ENCODE assay signal across 1 cellular context in the genomic region with DNA sequence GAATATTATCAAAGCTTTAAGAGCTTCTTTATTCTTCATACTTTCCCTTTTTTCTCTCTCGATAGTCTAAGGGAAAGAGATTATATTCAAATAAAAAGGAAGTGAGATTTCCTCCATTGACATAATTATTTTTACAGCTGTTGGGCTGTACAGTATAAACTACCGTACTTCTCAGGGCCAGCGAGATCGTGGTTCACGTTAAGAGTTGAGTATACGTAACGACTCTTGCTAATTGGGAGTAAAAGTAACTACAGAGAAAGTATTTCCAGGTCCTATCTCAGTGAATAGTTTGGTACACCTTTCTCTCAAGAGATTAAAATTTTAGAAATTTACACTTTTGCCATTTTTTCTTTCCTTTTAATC.
TF ChIP-seq lines count a peak whose summit lies in the region.

No MANE protein-coding gene starts in this region.

TF ChIP-seq in GM12878, 131 proteins besides CTCF, POLR2A, EP300 and RAD21:
- peak; percentile 84 for TF ChIP-seq SPI1 (IDR thresholded peaks at IDR 0.05; ENCODE audit: borderline replicate concordance, insufficient read depth, low read depth, low read length)
- TF ChIP-seq NFXL1 (IDR thresholded peaks at IDR 0.05; ENCODE audit: borderline replicate concordance), result no peak
- TF ChIP-seq TCF7 (IDR thresholded peaks at IDR 0.05; ENCODE audit: borderline replicate concordance), result no peak
- peak; percentile 49; the same call in 1 of the 2 replicates for TF ChIP-seq TCF12 (IDR thresholded peaks at IDR 0.05; ENCODE audit: low read depth, low read length)
- 0 out of 2 replicates have a peak, but pooled peaks have one; percentile 18 for TF ChIP-seq FOXM1 (IDR thresholded peaks at IDR 0.05; ENCODE audit: low read depth, low read length)
- no peak for TF ChIP-seq EED (IDR thresholded peaks at IDR 0.05; ENCODE audit: low read depth)
- TF ChIP-seq, protein P1, sequence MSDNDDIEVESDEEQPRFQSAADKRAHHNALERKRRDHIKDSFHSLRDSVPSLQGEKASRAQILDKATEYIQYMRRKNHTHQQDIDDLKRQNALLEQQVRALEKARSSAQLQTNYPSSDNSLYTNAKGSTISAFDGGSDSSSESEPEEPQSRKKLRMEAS (IDR thresholded peaks at IDR 0.05; ENCODE audit: low read depth, low read length), result no peak
- peak; percentile 12 for TF ChIP-seq MEF2B (IDR thresholded peaks at IDR 0.05; ENCODE audit: partially characterized antibody, poor library complexity, severe bottlenecking)
- TF ChIP-seq, protein P2, sequence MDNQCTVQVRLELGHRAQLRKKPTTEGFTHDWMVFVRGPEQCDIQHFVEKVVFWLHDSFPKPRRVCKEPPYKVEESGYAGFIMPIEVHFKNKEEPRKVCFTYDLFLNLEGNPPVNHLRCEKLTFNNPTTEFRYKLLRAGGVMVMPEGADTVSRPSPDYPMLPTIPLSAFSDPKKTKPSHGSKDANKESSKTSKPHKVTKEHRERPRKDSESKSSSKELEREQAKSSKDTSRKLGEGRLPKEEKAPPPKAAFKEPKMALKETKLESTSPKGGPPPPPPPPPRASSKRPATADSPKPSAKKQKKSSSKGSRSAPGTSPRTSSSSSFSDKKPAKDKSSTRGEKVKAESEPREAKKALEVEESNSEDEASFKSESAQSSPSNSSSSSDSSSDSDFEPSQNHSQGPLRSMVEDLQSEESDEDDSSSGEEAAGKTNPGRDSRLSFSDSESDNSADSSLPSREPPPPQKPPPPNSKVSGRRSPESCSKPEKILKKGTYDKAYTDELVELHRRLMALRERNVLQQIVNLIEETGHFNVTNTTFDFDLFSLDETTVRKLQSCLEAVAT (IDR thresholded peaks at IDR 0.05), result peak; percentile 24; the same call in 1 of the 2 replicates
- no peak for TF ChIP-seq ZZZ3 (IDR thresholded peaks at IDR 0.05; ENCODE audit: control insufficient read depth, insufficient read length, low read depth)
- 0 out of 2 replicates have a peak, but pooled peaks have one; percentile 9 for TF ChIP-seq JUNB (IDR thresholded peaks at IDR 0.05)
- TF ChIP-seq KAT2A (conservative IDR thresholded peaks at IDR 0.05; ENCODE audit: control insufficient read depth, low read depth, low read length), result no peak
- peak; percentile 52; the same call in 1 of the 2 replicates for TF ChIP-seq ATF7 (IDR thresholded peaks at IDR 0.05; ENCODE audit: low read depth)
- TF ChIP-seq, protein P3, sequence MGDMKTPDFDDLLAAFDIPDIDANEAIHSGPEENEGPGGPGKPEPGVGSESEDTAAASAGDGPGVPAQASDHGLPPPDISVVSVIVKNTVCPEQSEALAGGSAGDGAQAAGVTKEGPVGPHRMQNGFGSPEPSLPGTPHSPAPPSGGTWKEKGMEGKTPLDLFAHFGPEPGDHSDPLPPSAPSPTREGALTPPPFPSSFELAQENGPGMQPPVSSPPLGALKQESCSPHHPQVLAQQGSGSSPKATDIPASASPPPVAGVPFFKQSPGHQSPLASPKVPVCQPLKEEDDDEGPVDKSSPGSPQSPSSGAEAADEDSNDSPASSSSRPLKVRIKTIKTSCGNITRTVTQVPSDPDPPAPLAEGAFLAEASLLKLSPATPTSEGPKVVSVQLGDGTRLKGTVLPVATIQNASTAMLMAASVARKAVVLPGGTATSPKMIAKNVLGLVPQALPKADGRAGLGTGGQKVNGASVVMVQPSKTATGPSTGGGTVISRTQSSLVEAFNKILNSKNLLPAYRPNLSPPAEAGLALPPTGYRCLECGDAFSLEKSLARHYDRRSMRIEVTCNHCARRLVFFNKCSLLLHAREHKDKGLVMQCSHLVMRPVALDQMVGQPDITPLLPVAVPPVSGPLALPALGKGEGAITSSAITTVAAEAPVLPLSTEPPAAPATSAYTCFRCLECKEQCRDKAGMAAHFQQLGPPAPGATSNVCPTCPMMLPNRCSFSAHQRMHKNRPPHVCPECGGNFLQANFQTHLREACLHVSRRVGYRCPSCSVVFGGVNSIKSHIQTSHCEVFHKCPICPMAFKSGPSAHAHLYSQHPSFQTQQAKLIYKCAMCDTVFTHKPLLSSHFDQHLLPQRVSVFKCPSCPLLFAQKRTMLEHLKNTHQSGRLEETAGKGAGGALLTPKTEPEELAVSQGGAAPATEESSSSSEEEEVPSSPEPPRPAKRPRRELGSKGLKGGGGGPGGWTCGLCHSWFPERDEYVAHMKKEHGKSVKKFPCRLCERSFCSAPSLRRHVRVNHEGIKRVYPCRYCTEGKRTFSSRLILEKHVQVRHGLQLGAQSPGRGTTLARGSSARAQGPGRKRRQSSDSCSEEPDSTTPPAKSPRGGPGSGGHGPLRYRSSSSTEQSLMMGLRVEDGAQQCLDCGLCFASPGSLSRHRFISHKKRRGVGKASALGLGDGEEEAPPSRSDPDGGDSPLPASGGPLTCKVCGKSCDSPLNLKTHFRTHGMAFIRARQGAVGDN (IDR thresholded peaks at IDR 0.05), result peak; percentile 60
- no peak for TF ChIP-seq MYB (IDR thresholded peaks at IDR 0.05; ENCODE audit: borderline replicate concordance, low read depth, low read length)
- no peak for TF ChIP-seq ZSCAN29 (IDR thresholded peaks at IDR 0.05)
- TF ChIP-seq BHLHE40 (IDR thresholded peaks at IDR 0.05; ENCODE audit: borderline replicate concordance in 1 of 2, low read depth in 2 of 2, low read length in 1 of 2), result 0 out of 4 replicates have a peak, but pooled peaks of 1 of the 2 experiments have one; percentile 19
- peak; percentile 25; the same call in 1 of the 2 replicates for TF ChIP-seq RUNX3 (IDR thresholded peaks at IDR 0.05; ENCODE audit: low read length)
- peak; percentile 82 for TF ChIP-seq MTA2 (IDR thresholded peaks at IDR 0.05; ENCODE audit: low read depth)
- no peak for TF ChIP-seq CHD1 (IDR thresholded peaks at IDR 0.05; ENCODE audit: low read depth, low read length)
- no peak for TF ChIP-seq PAX5 (IDR thresholded peaks at IDR 0.05; ENCODE audit: borderline replicate concordance, low read depth, low read length)
- no peak for TF ChIP-seq CREM (IDR thresholded peaks at IDR 0.05; ENCODE audit: low read depth)
- no peak for TF ChIP-seq CBX5 (IDR thresholded peaks at IDR 0.05; ENCODE audit: low read depth)
- TF ChIP-seq, protein P4, sequence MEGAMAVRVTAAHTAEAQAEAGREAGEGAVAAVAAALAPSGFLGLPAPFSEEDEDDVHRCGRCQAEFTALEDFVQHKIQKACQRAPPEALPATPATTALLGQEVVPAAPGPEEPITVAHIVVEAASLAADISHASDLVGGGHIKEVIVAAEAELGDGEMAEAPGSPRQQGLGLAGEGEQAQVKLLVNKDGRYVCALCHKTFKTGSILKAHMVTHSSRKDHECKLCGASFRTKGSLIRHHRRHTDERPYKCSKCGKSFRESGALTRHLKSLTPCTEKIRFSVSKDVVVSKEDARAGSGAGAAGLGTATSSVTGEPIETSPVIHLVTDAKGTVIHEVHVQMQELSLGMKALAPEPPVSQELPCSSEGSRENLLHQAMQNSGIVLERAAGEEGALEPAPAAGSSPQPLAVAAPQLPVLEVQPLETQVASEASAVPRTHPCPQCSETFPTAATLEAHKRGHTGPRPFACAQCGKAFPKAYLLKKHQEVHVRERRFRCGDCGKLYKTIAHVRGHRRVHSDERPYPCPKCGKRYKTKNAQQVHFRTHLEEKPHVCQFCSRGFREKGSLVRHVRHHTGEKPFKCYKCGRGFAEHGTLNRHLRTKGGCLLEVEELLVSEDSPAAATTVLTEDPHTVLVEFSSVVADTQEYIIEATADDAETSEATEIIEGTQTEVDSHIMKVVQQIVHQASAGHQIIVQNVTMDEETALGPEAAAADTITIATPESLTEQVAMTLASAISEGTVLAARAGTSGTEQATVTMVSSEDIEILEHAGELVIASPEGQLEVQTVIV (IDR thresholded peaks at IDR 0.05; ENCODE audit: borderline replicate concordance, partially characterized antibody), result no peak
- peak; percentile 18 to 33; a peak in 2 of 4 replicates for TF ChIP-seq IKZF2 (IDR thresholded peaks at IDR 0.05)
- TF ChIP-seq, protein P5, sequence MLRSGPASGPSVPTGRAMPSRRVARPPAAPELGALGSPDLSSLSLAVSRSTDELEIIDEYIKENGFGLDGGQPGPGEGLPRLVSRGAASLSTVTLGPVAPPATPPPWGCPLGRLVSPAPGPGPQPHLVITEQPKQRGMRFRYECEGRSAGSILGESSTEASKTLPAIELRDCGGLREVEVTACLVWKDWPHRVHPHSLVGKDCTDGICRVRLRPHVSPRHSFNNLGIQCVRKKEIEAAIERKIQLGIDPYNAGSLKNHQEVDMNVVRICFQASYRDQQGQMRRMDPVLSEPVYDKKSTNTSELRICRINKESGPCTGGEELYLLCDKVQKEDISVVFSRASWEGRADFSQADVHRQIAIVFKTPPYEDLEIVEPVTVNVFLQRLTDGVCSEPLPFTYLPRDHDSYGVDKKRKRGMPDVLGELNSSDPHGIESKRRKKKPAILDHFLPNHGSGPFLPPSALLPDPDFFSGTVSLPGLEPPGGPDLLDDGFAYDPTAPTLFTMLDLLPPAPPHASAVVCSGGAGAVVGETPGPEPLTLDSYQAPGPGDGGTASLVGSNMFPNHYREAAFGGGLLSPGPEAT (IDR thresholded peaks at IDR 0.05; ENCODE audit: low read depth), result peak; percentile 9; the same call in 1 of the 2 replicates
- 0 out of 2 replicates have a peak, but pooled peaks have one; percentile 24 for TF ChIP-seq IKZF1 (conservative IDR thresholded peaks at IDR 0.05)
- TF ChIP-seq, protein P6, sequence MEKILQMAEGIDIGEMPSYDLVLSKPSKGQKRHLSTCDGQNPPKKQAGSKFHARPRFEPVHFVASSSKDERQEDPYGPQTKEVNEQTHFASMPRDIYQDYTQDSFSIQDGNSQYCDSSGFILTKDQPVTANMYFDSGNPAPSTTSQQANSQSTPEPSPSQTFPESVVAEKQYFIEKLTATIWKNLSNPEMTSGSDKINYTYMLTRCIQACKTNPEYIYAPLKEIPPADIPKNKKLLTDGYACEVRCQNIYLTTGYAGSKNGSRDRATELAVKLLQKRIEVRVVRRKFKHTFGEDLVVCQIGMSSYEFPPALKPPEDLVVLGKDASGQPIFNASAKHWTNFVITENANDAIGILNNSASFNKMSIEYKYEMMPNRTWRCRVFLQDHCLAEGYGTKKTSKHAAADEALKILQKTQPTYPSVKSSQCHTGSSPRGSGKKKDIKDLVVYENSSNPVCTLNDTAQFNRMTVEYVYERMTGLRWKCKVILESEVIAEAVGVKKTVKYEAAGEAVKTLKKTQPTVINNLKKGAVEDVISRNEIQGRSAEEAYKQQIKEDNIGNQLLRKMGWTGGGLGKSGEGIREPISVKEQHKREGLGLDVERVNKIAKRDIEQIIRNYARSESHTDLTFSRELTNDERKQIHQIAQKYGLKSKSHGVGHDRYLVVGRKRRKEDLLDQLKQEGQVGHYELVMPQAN (conservative IDR thresholded peaks at IDR 0.05), result no peak
